Comparison of ENCODE assay signal across 1 cellular context in genomic region chr17:75109407-75110236, GRCh38.
TF ChIP-seq lines count a peak whose summit lies in the region.

ARMC7 (plus strand) TSS chr17:75109969; CDS start chr17:75110289, 320 bp downstream.

TF ChIP-seq in HepG2, 621 proteins besides CTCF, POLR2A, EP300 and RAD21 (continued from another document and continues in another):
- TF ChIP-seq NR1H2 (CRISPR knock-in tag; IDR thresholded peaks at IDR 0.05; ENCODE audit: borderline replicate concordance, low read depth) = no peak
- TF ChIP-seq NR2C2 (CRISPR knock-in tag; IDR thresholded peaks at IDR 0.05; ENCODE audit: borderline replicate concordance) = peak; percentile 46; the same call in 1 of the 2 replicates
- no peak for TF ChIP-seq ZNF615 (CRISPR knock-in tag; IDR thresholded peaks at IDR 0.05; ENCODE audit: borderline replicate concordance)
- TF ChIP-seq ZBTB39 (CRISPR knock-in tag; IDR thresholded peaks at IDR 0.05) = 0 out of 2 replicates have a peak, but pooled peaks have one; percentile 35
- TF ChIP-seq MTF2 (CRISPR knock-in tag; IDR thresholded peaks at IDR 0.05; ENCODE audit: borderline replicate concordance) = 0 out of 2 replicates have a peak, but pooled peaks have one; percentile 64
- TF ChIP-seq ZNF496 (CRISPR knock-in tag; IDR thresholded peaks at IDR 0.05; ENCODE audit: insufficient replicate concordance) = no peak
- TF ChIP-seq HCFC1 (IDR thresholded peaks at IDR 0.05; ENCODE audit: low read depth, low read length) = no peak
- no peak; the same call in 1 of the 2 replicates for TF ChIP-seq TBP (CRISPR knock-in tag; IDR thresholded peaks at IDR 0.05)
- no peak for TF ChIP-seq MBNL3 (CRISPR knock-in tag; conservative IDR thresholded peaks at IDR 0.05)
- TF ChIP-seq SAFB2 (CRISPR knock-in tag; IDR thresholded peaks at IDR 0.05; ENCODE audit: borderline replicate concordance, low read depth) = peak; percentile 55; the same call in 1 of the 2 replicates
- TF ChIP-seq GFI1 (CRISPR knock-in tag; IDR thresholded peaks at IDR 0.05; ENCODE audit: borderline replicate concordance) = no peak
- TF ChIP-seq SP2 (CRISPR knock-in tag; IDR thresholded peaks at IDR 0.05) = no peak; the same call in 1 of the 2 replicates
- TF ChIP-seq MTF1 (CRISPR knock-in tag; IDR thresholded peaks at IDR 0.05) = 0 out of 2 replicates have a peak, but pooled peaks have one; percentile 66
- TF ChIP-seq GTF2F1 (IDR thresholded peaks at IDR 0.05; ENCODE audit: low read length) = no peak
- TF ChIP-seq TCF7L2 (IDR thresholded peaks at IDR 0.05; ENCODE audit: low read depth, low read length) = no peak
- 0 out of 2 replicates have a peak, but pooled peaks have one; percentile 5 for TF ChIP-seq TGIF2 (CRISPR knock-in tag; IDR thresholded peaks at IDR 0.05)
- no peak for TF ChIP-seq DPF2 (CRISPR knock-in tag; IDR thresholded peaks at IDR 0.05; ENCODE audit: borderline replicate concordance, low read depth)
- peak; percentile 75 for TF ChIP-seq PHF8 (CRISPR knock-in tag; IDR thresholded peaks at IDR 0.05)
- no peak for TF ChIP-seq IKZF1 (IDR thresholded peaks at IDR 0.05)
- TF ChIP-seq ZFAT (CRISPR knock-in tag; conservative IDR thresholded peaks at IDR 0.05) = no peak
- TF ChIP-seq CBX2 (IDR thresholded peaks at IDR 0.05; ENCODE audit: low read depth, low read length) = no peak
- no peak for TF ChIP-seq CBX2 (CRISPR knock-in tag; IDR thresholded peaks at IDR 0.05; ENCODE audit: low read depth)
- TF ChIP-seq ZNF749 (CRISPR knock-in tag; IDR thresholded peaks at IDR 0.05; ENCODE audit: borderline replicate concordance) = peak; percentile 83; the same call in 1 of the 2 replicates
- TF ChIP-seq HNRNPH1 (optimal IDR thresholded peaks at IDR 0.05; ENCODE audit: low read depth, low read length) = no peak
- no peak for TF ChIP-seq CCAR2 (optimal IDR thresholded peaks at IDR 0.05; ENCODE audit: low read depth, low read length)
- TF ChIP-seq ZNF160 (CRISPR knock-in tag; IDR thresholded peaks at IDR 0.05) = 0 out of 2 replicates have a peak, but pooled peaks have one; percentile 32
- no peak for TF ChIP-seq RELA (CRISPR knock-in tag; IDR thresholded peaks at IDR 0.05)
- TF ChIP-seq, protein P1, sequence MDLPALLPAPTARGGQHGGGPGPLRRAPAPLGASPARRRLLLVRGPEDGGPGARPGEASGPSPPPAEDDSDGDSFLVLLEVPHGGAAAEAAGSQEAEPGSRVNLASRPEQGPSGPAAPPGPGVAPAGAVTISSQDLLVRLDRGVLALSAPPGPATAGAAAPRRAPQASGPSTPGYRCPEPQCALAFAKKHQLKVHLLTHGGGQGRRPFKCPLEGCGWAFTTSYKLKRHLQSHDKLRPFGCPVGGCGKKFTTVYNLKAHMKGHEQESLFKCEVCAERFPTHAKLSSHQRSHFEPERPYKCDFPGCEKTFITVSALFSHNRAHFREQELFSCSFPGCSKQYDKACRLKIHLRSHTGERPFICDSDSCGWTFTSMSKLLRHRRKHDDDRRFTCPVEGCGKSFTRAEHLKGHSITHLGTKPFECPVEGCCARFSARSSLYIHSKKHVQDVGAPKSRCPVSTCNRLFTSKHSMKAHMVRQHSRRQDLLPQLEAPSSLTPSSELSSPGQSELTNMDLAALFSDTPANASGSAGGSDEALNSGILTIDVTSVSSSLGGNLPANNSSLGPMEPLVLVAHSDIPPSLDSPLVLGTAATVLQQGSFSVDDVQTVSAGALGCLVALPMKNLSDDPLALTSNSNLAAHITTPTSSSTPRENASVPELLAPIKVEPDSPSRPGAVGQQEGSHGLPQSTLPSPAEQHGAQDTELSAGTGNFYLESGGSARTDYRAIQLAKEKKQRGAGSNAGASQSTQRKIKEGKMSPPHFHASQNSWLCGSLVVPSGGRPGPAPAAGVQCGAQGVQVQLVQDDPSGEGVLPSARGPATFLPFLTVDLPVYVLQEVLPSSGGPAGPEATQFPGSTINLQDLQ (CRISPR knock-in tag; IDR thresholded peaks at IDR 0.05) = 0 out of 2 replicates have a peak, but pooled peaks have one; percentile 90
- TF ChIP-seq ZNF562 (CRISPR knock-in tag; IDR thresholded peaks at IDR 0.05; ENCODE audit: borderline replicate concordance) = no peak
- TF ChIP-seq KDM5B (CRISPR knock-in tag; IDR thresholded peaks at IDR 0.05; ENCODE audit: borderline replicate concordance) = peak; percentile 68
- peak; percentile 75 for TF ChIP-seq HNRNPK (IDR thresholded peaks at IDR 0.05; ENCODE audit: low read depth, low read length, poor library complexity, severe bottlenecking)
- TF ChIP-seq, protein P2, sequence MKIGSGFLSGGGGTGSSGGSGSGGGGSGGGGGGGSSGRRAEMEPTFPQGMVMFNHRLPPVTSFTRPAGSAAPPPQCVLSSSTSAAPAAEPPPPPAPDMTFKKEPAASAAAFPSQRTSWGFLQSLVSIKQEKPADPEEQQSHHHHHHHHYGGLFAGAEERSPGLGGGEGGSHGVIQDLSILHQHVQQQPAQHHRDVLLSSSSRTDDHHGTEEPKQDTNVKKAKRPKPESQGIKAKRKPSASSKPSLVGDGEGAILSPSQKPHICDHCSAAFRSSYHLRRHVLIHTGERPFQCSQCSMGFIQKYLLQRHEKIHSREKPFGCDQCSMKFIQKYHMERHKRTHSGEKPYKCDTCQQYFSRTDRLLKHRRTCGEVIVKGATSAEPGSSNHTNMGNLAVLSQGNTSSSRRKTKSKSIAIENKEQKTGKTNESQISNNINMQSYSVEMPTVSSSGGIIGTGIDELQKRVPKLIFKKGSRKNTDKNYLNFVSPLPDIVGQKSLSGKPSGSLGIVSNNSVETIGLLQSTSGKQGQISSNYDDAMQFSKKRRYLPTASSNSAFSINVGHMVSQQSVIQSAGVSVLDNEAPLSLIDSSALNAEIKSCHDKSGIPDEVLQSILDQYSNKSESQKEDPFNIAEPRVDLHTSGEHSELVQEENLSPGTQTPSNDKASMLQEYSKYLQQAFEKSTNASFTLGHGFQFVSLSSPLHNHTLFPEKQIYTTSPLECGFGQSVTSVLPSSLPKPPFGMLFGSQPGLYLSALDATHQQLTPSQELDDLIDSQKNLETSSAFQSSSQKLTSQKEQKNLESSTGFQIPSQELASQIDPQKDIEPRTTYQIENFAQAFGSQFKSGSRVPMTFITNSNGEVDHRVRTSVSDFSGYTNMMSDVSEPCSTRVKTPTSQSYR (CRISPR knock-in tag; IDR thresholded peaks at IDR 0.05; ENCODE audit: borderline replicate concordance) = no peak
- TF ChIP-seq FOXJ3 (CRISPR knock-in tag; IDR thresholded peaks at IDR 0.05; ENCODE audit: borderline replicate concordance) = no peak
- no peak for TF ChIP-seq NFKBIZ (CRISPR knock-in tag; IDR thresholded peaks at IDR 0.05)
- peak; percentile 72; the same call in 1 of the 2 replicates for TF ChIP-seq ZBTB10 (CRISPR knock-in tag; IDR thresholded peaks at IDR 0.05; ENCODE audit: borderline replicate concordance)
- 0 out of 2 replicates have a peak, but pooled peaks have one; percentile 40 for TF ChIP-seq ZFP82 (CRISPR knock-in tag; IDR thresholded peaks at IDR 0.05; ENCODE audit: borderline replicate concordance)
- 0 out of 2 replicates have a peak, but pooled peaks have one; percentile 48 for TF ChIP-seq SMAD3 (CRISPR knock-in tag; IDR thresholded peaks at IDR 0.05)
- TF ChIP-seq LRRFIP1 (CRISPR knock-in tag; conservative IDR thresholded peaks at IDR 0.05) = no peak
- TF ChIP-seq SPEN (CRISPR knock-in tag; IDR thresholded peaks at IDR 0.05; ENCODE audit: low read depth) = peak; percentile 28; the same call in 1 of the 2 replicates
- TF ChIP-seq, protein P3, sequence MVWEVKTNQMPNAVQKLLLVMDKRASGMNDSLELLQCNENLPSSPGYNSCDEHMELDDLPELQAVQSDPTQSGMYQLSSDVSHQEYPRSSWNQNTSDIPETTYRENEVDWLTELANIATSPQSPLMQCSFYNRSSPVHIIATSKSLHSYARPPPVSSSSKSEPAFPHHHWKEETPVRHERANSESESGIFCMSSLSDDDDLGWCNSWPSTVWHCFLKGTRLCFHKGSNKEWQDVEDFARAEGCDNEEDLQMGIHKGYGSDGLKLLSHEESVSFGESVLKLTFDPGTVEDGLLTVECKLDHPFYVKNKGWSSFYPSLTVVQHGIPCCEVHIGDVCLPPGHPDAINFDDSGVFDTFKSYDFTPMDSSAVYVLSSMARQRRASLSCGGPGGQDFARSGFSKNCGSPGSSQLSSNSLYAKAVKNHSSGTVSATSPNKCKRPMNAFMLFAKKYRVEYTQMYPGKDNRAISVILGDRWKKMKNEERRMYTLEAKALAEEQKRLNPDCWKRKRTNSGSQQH (CRISPR knock-in tag; IDR thresholded peaks at IDR 0.05; ENCODE audit: low read depth) = peak; percentile 37; the same call in 1 of the 2 replicates
- TF ChIP-seq NCOA5 (CRISPR knock-in tag; IDR thresholded peaks at IDR 0.05) = no peak
- TF ChIP-seq KMT2A (CRISPR knock-in tag; IDR thresholded peaks at IDR 0.05) = peak; percentile 67; the same call in 1 of the 2 replicates
